ENCODE assay signal across 8 cellular contexts in genomic region chr14:20757963-20758362, GRCh38.
DNase-seq lines count a peak whose midpoint lies in the region; ATAC-seq and TF ChIP-seq lines count a peak whose summit lies in the region.

No MANE protein-coding gene starts in this region.

- DNase-seq in GM13976 (ENCODE audit: low spot score) (peak; percentile 28), NOMO-1 treated with DMSO at 0.1 percent for 48 hours (lab: John Stamatoyannopoulos, UW; ENCODE audit: unreplicated experiment) (peak; percentile 71), cerebellar cortex (ENCODE audit: low spot score) (peak; percentile 4), pons (ENCODE audit: low spot score) (peak; percentile 16), NCI-H2081 (lab: John Stamatoyannopoulos, UW) (no peak)

- peak; percentile 22 for TF ChIP-seq CTCF in GM13976 (IDR thresholded peaks at IDR 0.05; ENCODE audit: borderline replicate concordance, control extremely low read depth, extremely low read depth, insufficient read depth, missing control alignments)

- no peak for ATAC-seq in HG03571 (IDR thresholded peaks at IDR 0.05; ENCODE audit: unreplicated experiment)
- no peak for ATAC-seq in HG02884 (IDR thresholded peaks at IDR 0.05; ENCODE audit: unreplicated experiment)
- ATAC-seq in HG02973 (IDR thresholded peaks at IDR 0.05; ENCODE audit: unreplicated experiment): no peak

- in situ Hi-C loops in GM13976 (cut with MboI; ENCODE audit: low sequenced_read_pairs, unreplicated experiment): no loop called here

Comparison
In these comparisons a context has a peak if more than half of its experiments do, and no peak if none do; other contexts are left out.
1. DNase-seq: peak in GM13976 (single experiment), NOMO-1 treated with DMSO at 0.1 percent for 48 hours (single experiment), cerebellar cortex (single experiment) and pons (single experiment); none in NCI-H2081 (0 of 2).